ENCODE assay signal across 1 cellular context in the genomic region with DNA sequence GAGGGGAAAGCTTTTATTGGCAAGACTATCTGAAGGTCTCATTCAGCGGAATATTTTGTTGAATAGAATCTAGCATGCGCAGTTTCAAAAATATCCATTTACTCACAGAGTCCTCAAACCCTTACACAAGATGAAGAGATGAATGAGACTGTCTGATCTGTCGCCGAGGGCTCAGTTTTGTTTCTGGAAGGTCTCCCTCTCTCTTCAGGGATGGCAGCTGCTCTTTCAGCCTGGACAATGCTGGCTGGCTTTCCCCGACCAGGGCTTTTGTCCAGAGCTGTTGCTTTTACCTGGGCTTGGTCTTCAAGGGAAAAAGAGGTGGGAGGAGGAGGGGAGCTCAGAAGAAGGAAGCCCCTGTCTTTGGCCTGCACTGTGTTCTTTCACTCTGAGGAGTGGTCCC.
TF ChIP-seq lines count a peak whose summit lies in the region.

No MANE protein-coding gene starts in this region.

TF ChIP-seq in GM23338, 12 proteins besides CTCF, POLR2A, EP300 and RAD21 (continued from another document):
- TF ChIP-seq, protein P1, sequence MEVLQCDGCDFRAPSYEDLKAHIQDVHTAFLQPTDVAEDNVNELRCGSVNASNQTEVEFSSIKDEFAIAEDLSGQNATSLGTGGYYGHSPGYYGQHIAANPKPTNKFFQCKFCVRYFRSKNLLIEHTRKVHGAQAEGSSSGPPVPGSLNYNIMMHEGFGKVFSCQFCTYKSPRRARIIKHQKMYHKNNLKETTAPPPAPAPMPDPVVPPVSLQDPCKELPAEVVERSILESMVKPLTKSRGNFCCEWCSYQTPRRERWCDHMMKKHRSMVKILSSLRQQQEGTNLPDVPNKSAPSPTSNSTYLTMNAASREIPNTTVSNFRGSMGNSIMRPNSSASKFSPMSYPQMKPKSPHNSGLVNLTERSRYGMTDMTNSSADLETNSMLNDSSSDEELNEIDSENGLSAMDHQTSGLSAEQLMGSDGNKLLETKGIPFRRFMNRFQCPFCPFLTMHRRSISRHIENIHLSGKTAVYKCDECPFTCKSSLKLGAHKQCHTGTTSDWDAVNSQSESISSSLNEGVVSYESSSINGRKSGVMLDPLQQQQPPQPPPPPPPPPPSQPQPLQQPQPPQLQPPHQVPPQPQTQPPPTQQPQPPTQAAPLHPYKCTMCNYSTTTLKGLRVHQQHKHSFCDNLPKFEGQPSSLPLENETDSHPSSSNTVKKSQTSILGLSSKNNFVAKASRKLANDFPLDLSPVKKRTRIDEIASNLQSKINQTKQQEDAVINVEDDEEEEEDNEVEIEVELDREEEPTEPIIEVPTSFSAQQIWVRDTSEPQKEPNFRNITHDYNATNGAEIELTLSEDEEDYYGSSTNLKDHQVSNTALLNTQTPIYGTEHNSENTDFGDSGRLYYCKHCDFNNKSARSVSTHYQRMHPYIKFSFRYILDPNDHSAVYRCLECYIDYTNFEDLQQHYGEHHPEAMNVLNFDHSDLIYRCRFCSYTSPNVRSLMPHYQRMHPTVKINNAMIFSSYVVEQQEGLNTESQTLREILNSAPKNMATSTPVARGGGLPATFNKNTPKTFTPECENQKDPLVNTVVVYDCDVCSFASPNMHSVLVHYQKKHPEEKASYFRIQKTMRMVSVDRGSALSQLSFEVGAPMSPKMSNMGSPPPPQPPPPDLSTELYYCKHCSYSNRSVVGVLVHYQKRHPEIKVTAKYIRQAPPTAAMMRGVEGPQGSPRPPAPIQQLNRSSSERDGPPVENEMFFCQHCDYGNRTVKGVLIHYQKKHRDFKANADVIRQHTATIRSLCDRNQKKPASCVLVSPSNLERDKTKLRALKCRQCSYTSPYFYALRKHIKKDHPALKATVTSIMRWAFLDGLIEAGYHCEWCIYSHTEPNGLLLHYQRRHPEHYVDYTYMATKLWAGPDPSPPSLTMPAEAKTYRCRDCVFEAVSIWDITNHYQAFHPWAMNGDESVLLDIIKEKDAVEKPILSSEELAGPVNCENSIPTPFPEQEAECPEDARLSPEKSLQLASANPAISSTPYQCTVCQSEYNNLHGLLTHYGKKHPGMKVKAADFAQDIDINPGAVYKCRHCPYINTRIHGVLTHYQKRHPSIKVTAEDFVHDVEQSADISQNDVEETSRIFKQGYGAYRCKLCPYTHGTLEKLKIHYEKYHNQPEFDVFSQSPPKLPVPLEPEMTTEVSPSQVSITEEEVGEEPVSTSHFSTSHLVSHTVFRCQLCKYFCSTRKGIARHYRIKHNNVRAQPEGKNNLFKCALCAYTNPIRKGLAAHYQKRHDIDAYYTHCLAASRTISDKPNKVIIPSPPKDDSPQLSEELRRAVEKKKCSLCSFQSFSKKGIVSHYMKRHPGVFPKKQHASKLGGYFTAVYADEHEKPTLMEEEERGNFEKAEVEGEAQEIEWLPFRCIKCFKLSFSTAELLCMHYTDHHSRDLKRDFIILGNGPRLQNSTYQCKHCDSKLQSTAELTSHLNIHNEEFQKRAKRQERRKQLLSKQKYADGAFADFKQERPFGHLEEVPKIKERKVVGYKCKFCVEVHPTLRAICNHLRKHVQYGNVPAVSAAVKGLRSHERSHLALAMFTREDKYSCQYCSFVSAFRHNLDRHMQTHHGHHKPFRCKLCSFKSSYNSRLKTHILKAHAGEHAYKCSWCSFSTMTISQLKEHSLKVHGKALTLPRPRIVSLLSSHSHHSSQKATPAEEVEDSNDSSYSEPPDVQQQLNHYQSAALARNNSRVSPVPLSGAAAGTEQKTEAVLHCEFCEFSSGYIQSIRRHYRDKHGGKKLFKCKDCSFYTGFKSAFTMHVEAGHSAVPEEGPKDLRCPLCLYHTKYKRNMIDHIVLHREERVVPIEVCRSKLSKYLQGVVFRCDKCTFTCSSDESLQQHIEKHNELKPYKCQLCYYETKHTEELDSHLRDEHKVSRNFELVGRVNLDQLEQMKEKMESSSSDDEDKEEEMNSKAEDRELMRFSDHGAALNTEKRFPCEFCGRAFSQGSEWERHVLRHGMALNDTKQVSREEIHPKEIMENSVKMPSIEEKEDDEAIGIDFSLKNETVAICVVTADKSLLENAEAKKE (CRISPR knock-in tag; IDR thresholded peaks at IDR 0.05): no peak
- TF ChIP-seq NANOG (IDR thresholded peaks at IDR 0.05; ENCODE audit: borderline replicate concordance) (no peak), ZNF331 (CRISPR knock-in tag; IDR thresholded peaks at IDR 0.05; ENCODE audit: low read depth) (no peak), EZH2phosphoT487 (IDR thresholded peaks at IDR 0.05; ENCODE audit: unreplicated experiment) (no peak), STAT1 (IDR thresholded peaks at IDR 0.05; ENCODE audit: unreplicated experiment) (no peak)
- TF ChIP-seq, protein P2, sequence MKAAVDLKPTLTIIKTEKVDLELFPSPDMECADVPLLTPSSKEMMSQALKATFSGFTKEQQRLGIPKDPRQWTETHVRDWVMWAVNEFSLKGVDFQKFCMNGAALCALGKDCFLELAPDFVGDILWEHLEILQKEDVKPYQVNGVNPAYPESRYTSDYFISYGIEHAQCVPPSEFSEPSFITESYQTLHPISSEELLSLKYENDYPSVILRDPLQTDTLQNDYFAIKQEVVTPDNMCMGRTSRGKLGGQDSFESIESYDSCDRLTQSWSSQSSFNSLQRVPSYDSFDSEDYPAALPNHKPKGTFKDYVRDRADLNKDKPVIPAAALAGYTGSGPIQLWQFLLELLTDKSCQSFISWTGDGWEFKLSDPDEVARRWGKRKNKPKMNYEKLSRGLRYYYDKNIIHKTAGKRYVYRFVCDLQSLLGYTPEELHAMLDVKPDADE (IDR thresholded peaks at IDR 0.05): no peak
